17 cellular contexts compared by ENCODE assay signal in the genomic region with DNA sequence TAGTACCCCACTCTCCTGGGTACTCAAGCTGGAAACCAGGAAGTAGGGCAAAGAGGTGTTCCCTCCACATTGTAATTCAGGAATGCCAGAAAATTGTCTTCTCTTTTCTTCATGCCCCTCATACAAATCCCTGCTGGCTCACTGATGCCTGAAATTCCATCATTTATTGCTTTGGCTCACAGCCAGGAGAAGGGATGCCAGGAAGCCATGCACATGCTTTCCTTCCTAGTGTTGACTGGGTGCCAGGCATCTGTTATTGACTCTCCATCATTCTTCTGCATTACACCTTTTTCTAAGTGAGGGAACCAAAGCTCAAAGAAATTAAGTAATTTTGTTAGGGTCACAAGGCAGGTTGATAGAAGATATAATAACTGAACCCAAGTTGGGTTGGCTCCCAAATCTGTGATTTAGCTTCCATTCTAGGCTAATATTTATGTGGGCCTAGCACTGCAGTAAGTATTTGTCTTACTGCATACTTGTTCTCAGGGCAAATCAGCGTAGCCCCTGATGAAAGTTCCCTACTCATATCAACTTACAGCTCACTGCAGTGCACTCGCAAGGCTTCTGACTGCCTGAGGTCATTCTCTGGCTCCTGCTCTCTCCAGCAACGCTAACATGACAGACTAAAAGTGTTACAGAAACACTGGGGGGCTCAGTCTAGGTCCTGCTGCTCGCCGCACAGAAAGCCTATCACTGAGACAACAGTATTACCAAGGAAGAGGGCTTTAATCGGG.
DNase-seq lines count a peak whose midpoint lies in the region; ATAC-seq, FAIRE-seq and TF ChIP-seq lines count a peak whose summit lies in the region.
"Had no signal": no experiment of that assay in that cellular context is flagged by ENCODE, and none has a peak within 500 bp of the region (broad histone marks: within the 10 kb centered on the region; RNA-seq: fewer than 3 reads in every experiment).

No MANE protein-coding gene starts in this region.

- no peaks in the 10 kb centered on the region; the same call in 1 of the 2 replicates for H3K27me3 Mint-ChIP-seq in WTC11 (ENCODE audit: low read depth)

- no peak overlapping the region for H3K27ac Mint-ChIP-seq in WTC11
- H3K27ac Mint-ChIP-seq: activated CD8-positive, alpha-beta T cell treated with anti-CD3 and anti-CD28 coated beads for 36 hours; naive B cell; T-helper 2 cell treated with Interferon-gamma antibody and Interleukin-4, amounts not matched to agents 5 μg/mL and 100 μg/mL, for 36 hours had no signal

- CTCF ChIA-PET in WTC11 (lab: Charles Lee), result interaction anchor here (0.8 to 1.2 kb wide), 2 partner anchors 10 to 341 kb away, joined by 3 read pairs; no protein-coding TSS in a partner anchor

- H3K27ac ChIP-seq in small intestine (ENCODE audit: low read depth in 1 of 2, low read length in 1 of 2), result no peak overlapping the region
- H3K27ac ChIP-seq: esophagus muscularis mucosa, Peyer's patch, uterus had no signal

- H3K36me3 ChIP-seq in small intestine (ENCODE audit: control insufficient read depth in 2 of 2, insufficient read depth in 2 of 2, low read length in 2 of 2), result no peaks in the 10 kb centered on the region
- H3K36me3 ChIP-seq: esophagus muscularis mucosa, Peyer's patch, uterus had no signal

- TF ChIP-seq CTCF in omental fat pad (IDR thresholded peaks at IDR 0.05), result no peak
- no peak for TF ChIP-seq CTCF in WTC11 (IDR thresholded peaks at IDR 0.05)

- H3K4me3 Mint-ChIP-seq in WTC11, result no peak overlapping the region
- H3K4me3 Mint-ChIP-seq: activated CD8-positive, alpha-beta T cell treated with anti-CD3 and anti-CD28 coated beads for 36 hours; naive B cell; T-helper 2 cell treated with Interferon-gamma antibody and Interleukin-4, amounts not matched to agents 5 μg/mL and 100 μg/mL, for 36 hours had no signal

- DNase-seq in NCI-H2196 (lab: John Stamatoyannopoulos, UW; ENCODE audit: unreplicated experiment), result peak; percentile 5
- no peak for DNase-seq in NCI-H2196 treated with DMSO at 0.1 percent for 48 hours (lab: John Stamatoyannopoulos, UW; ENCODE audit: unreplicated experiment)
- DNase-seq in T1000 (lab: John Stamatoyannopoulos, UW), result peak; percentile 27
- peak; percentile 63 for DNase-seq in kidney glomerular epithelial cell (lab: John Stamatoyannopoulos, UW)
- peak; percentile 22 for DNase-seq in small intestine
- no peak for DNase-seq in omental fat pad (ENCODE audit: low spot score)
- no peak for DNase-seq in iPS-NIHi7 (ENCODE audit: extremely low spot score)
- DNase-seq in WTC11 (ENCODE audit: low spot score), result no peak
- DNase-seq: activated CD8-positive, alpha-beta T cell treated with anti-CD3 and anti-CD28 coated beads for 36 hours; central memory CD4-positive, alpha-beta T cell; naive B cell; NCI-H446 treated with DMSO at 0.1 percent for 48 hours; Peyer's patch; uterus had no signal

- H3K27me3 ChIP-seq in small intestine (ENCODE audit: control insufficient read depth in 2 of 2, insufficient read depth in 2 of 2, low read length in 2 of 2), result no peaks in the 10 kb centered on the region
- H3K27me3 ChIP-seq: Peyer's patch, uterus had no signal

- POLR2A ChIA-PET in WTC11 (lab: Charles Lee), result interaction anchor here (0.6 kb wide), 1 partner anchor 16 kb away, joined by 3 read pairs; no protein-coding TSS in a partner anchor

- H3K4me3 ChIP-seq in small intestine (ENCODE audit: low read depth in 1 of 2, low read length in 2 of 2), result no peak overlapping the region
- H3K4me3 ChIP-seq: esophagus muscularis mucosa, GM12878, Peyer's patch, uterus had no signal

- H3K4me1 ChIP-seq in small intestine (ENCODE audit: control insufficient read depth in 2 of 2, insufficient read depth in 1 of 2, low read depth in 1 of 2, low read length in 1 of 2), result no peaks in the 10 kb centered on the region
- H3K4me1 ChIP-seq: Peyer's patch, uterus had no signal

- H3K36me3 Mint-ChIP-seq in WTC11, result peaks cover 21% of the 10 kb centered on the region
- H3K36me3 Mint-ChIP-seq: naive B cell had no signal

- H3K9me3 Mint-ChIP-seq in WTC11, result peaks cover 37% of the 10 kb centered on the region
- H3K9me3 Mint-ChIP-seq: activated CD8-positive, alpha-beta T cell treated with anti-CD3 and anti-CD28 coated beads for 36 hours; T-helper 2 cell treated with Interferon-gamma antibody and Interleukin-4, amounts not matched to agents 5 μg/mL and 100 μg/mL, for 36 hours had no signal

- ATAC-seq in omental fat pad (ENCODE audit: low FRiP score) (no peak), WTC11 (no peak; the same call in 1 of the 2 replicates)
- ATAC-seq: activated CD8-positive, alpha-beta T cell treated with anti-CD3 and anti-CD28 coated beads for 36 hours; GM12878 had no signal

- no peaks in the 10 kb centered on the region for H3K9me3 ChIP-seq in small intestine (ENCODE audit: control insufficient read depth, low read depth)
- H3K9me3 ChIP-seq: esophagus muscularis mucosa, uterus had no signal

- WGBS in small intestine, 3 donors, result 77 to 87% (median 79%) methylated on average over 6 of the region's 6 CpGs

- H3K4me1 Mint-ChIP-seq in WTC11, result peaks cover 9% of the 10 kb centered on the region
- H3K4me1 Mint-ChIP-seq: naive B cell had no signal

- no peak for FAIRE-seq in small intestine (lab: Jason Lieb, UNC)
- FAIRE-seq: GM12878 had no signal

TF ChIP-seq in WTC11, 78 proteins besides CTCF, POLR2A, EP300 and RAD21 (continues in another document):
- TF ChIP-seq ETV6 (CRISPR knock-in tag; IDR thresholded peaks at IDR 0.05), result no peak
- no peak for TF ChIP-seq NFYB (CRISPR knock-in tag; conservative IDR thresholded peaks at IDR 0.05; ENCODE audit: low read depth)
- TF ChIP-seq, protein P1, sequence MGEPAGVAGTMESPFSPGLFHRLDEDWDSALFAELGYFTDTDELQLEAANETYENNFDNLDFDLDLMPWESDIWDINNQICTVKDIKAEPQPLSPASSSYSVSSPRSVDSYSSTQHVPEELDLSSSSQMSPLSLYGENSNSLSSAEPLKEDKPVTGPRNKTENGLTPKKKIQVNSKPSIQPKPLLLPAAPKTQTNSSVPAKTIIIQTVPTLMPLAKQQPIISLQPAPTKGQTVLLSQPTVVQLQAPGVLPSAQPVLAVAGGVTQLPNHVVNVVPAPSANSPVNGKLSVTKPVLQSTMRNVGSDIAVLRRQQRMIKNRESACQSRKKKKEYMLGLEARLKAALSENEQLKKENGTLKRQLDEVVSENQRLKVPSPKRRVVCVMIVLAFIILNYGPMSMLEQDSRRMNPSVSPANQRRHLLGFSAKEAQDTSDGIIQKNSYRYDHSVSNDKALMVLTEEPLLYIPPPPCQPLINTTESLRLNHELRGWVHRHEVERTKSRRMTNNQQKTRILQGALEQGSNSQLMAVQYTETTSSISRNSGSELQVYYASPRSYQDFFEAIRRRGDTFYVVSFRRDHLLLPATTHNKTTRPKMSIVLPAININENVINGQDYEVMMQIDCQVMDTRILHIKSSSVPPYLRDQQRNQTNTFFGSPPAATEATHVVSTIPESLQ (CRISPR knock-in tag; IDR thresholded peaks at IDR 0.05), result no peak
- TF ChIP-seq, protein P2, sequence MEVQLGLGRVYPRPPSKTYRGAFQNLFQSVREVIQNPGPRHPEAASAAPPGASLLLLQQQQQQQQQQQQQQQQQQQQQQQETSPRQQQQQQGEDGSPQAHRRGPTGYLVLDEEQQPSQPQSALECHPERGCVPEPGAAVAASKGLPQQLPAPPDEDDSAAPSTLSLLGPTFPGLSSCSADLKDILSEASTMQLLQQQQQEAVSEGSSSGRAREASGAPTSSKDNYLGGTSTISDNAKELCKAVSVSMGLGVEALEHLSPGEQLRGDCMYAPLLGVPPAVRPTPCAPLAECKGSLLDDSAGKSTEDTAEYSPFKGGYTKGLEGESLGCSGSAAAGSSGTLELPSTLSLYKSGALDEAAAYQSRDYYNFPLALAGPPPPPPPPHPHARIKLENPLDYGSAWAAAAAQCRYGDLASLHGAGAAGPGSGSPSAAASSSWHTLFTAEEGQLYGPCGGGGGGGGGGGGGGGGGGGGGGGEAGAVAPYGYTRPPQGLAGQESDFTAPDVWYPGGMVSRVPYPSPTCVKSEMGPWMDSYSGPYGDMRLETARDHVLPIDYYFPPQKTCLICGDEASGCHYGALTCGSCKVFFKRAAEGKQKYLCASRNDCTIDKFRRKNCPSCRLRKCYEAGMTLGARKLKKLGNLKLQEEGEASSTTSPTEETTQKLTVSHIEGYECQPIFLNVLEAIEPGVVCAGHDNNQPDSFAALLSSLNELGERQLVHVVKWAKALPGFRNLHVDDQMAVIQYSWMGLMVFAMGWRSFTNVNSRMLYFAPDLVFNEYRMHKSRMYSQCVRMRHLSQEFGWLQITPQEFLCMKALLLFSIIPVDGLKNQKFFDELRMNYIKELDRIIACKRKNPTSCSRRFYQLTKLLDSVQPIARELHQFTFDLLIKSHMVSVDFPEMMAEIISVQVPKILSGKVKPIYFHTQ (CRISPR knock-in tag; IDR thresholded peaks at IDR 0.05), result no peak
- TF ChIP-seq ZNF232 (CRISPR knock-in tag; IDR thresholded peaks at IDR 0.05), result no peak
- TF ChIP-seq MXD4 (CRISPR knock-in tag; IDR thresholded peaks at IDR 0.05; ENCODE audit: borderline replicate concordance), result no peak
- no peak for TF ChIP-seq FOXP1 (CRISPR knock-in tag; IDR thresholded peaks at IDR 0.05; ENCODE audit: borderline replicate concordance)

Comparison
In these comparisons a context has a peak if more than half of its experiments do, and no peak if none do; other contexts are left out.
1. DNase-seq: peak in NCI-H2196 (single experiment), T1000 (single experiment), kidney glomerular epithelial cell (single experiment) and small intestine (single experiment); none in NCI-H2196 treated with DMSO at 0.1 percent for 48 hours (single experiment), omental fat pad (single experiment), iPS-NIHi7 (single experiment) and WTC11 (single experiment).